In the genomic region with DNA sequence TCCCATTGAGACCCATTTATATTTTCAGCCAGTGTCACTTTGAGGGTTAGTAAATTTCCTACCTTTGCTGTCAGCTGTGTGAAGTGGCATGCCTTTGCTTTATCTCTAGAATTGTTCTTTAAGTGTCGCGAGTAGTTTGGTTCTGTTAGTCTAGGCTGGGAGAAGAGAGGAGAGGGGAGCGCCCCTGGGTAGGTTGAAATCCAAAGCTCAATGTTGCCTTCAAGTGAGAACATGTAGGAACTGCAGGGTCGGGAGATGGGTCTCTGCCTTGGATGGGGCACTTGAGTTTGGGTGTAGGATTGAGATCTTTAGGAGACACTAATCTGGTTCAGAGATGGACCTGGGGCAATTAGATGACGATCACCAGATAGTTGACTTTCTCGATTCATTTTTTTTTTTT, we compare ENCODE assay signal across 12 cellular contexts. TPM values are rescaled to one million over a fixed set of nuclear protein-coding genes. Genes with fewer than 3 reads are reported as not detected.
DNase-seq lines count a peak whose midpoint lies in the region; ATAC-seq and TF ChIP-seq lines count a peak whose summit lies in the region.
"Had no signal": no experiment of that assay in that cellular context is flagged by ENCODE, and none has a peak within 500 bp of the region (broad histone marks: within the 10 kb centered on the region; RNA-seq: fewer than 3 reads in every experiment).

No MANE protein-coding gene starts in this region.

- H3K27ac ChIP-seq in OCI-LY3 (ENCODE audit: low read length) (no peak overlapping the region), coronary artery (no peak overlapping the region)
- H3K27ac ChIP-seq: BLaER1 treated with 17β-estradiol and CSF1 and Interleukin-3, amounts not matched to agents 10 nM and 100 nM; parathyroid adenoma; Peyer's patch had no signal

- peaks cover 4% of the 10 kb centered on the region for H3K9me3 Mint-ChIP-seq in activated CD8-positive, alpha-beta T cell treated with anti-CD3 and anti-CD28 coated beads for 36 hours
- H3K9me3 Mint-ChIP-seq in activated CD8-positive, alpha-beta T cell treated with anti-CD3 and anti-CD28 coated beads, Interleukin-2, amount 10 ng/mL, durations not matched to agents 7 days and 5 days (ENCODE audit: insufficient read depth), result no peaks in the 10 kb centered on the region

- no peaks in the 10 kb centered on the region for H3K4me1 ChIP-seq in OCI-LY3 (ENCODE audit: low read length)
- H3K4me1 ChIP-seq: parathyroid adenoma had no signal

- H3K79me2 ChIP-seq in OCI-LY3 (ENCODE audit: low read length), result no peaks in the 10 kb centered on the region
- H3K79me2 ChIP-seq: parathyroid adenoma had no signal

- H2AFZ ChIP-seq in OCI-LY3 (ENCODE audit: low read depth, low read length), result no peak overlapping the region
- H2AFZ ChIP-seq: parathyroid adenoma had no signal

- peak; percentile 23 for DNase-seq in activated CD8-positive, alpha-beta T cell treated with anti-CD3 and anti-CD28 coated beads for 36 hours
- no peak for DNase-seq in activated CD8-positive, alpha-beta T cell treated with anti-CD3 and anti-CD28 coated beads, Interleukin-2, amount 10 ng/mL, durations not matched to agents 7 days and 5 days
- DNase-seq in epithelial cell of esophagus (ENCODE audit: low read depth) (peak; percentile 19), retinal pigment epithelial cell (ENCODE audit: low read depth) (no peak), coronary artery (ENCODE audit: low spot score) (no peak)
- DNase-seq: Peyer's patch had no signal

- peaks cover 40% of the 10 kb centered on the region for H3K27me3 Mint-ChIP-seq in activated CD8-positive, alpha-beta T cell treated with anti-CD3 and anti-CD28 coated beads for 36 hours
- peaks cover 45% of the 10 kb centered on the region for H3K27me3 Mint-ChIP-seq in activated CD8-positive, alpha-beta T cell treated with anti-CD3 and anti-CD28 coated beads, Interleukin-2, amount 10 ng/mL, durations not matched to agents 7 days and 5 days (ENCODE audit: low read depth)

- TF ChIP-seq CTCF in activated CD8-positive, alpha-beta T cell treated with anti-CD3 and anti-CD28 coated beads for 36 hours (IDR thresholded peaks at IDR 0.05), result no peak
- TF ChIP-seq CTCF in OCI-LY3 (IDR thresholded peaks at IDR 0.05; ENCODE audit: low read depth, low read length) (peak; percentile 23; the same call in 1 of the 2 replicates), epithelial cell of esophagus (IDR thresholded peaks at IDR 0.05; ENCODE audit: insufficient read depth, low read depth, low read length, missing control alignments) (peak; percentile 30), retinal pigment epithelial cell (conservative IDR thresholded peaks at IDR 0.05; ENCODE audit: low read depth, low read length) (peak; percentile 53), coronary artery (IDR thresholded peaks at IDR 0.05) (no peak)

- no peak overlapping the region for H3K9ac ChIP-seq in OCI-LY3 (ENCODE audit: low read length)
- H3K9ac ChIP-seq: BLaER1 treated with 17β-estradiol and CSF1 and Interleukin-3, amounts not matched to agents 10 nM and 100 nM; parathyroid adenoma had no signal

- H3K36me3 ChIP-seq in OCI-LY3 (replicated peaks; ENCODE audit: low read depth, low read length), result no peaks in the 10 kb centered on the region
- H3K36me3 ChIP-seq: BLaER1 treated with 17β-estradiol and CSF1 and Interleukin-3, amounts not matched to agents 10 nM and 100 nM; Peyer's patch had no signal

- no peak overlapping the region for H3K27ac Mint-ChIP-seq in activated CD8-positive, alpha-beta T cell treated with anti-CD3 and anti-CD28 coated beads for 36 hours
- no peak overlapping the region for H3K27ac Mint-ChIP-seq in activated CD8-positive, alpha-beta T cell treated with anti-CD3 and anti-CD28 coated beads, Interleukin-2, amount 10 ng/mL, durations not matched to agents 7 days and 5 days

- no peak for ATAC-seq in activated CD8-positive, alpha-beta T cell treated with anti-CD3 and anti-CD28 coated beads for 36 hours
- no peak for ATAC-seq in activated CD8-positive, alpha-beta T cell treated with anti-CD3 and anti-CD28 coated beads, Interleukin-2, amount 10 ng/mL, durations not matched to agents 7 days and 5 days
- ATAC-seq in HG03439 (IDR thresholded peaks at IDR 0.05; ENCODE audit: unreplicated experiment), result no peak
- no peak for ATAC-seq in GM19397 (IDR thresholded peaks at IDR 0.05; ENCODE audit: unreplicated experiment)

- CTCF ChIA-PET in activated CD8-positive, alpha-beta T cell treated with anti-CD3 and anti-CD28 coated beads for 36 hours (lab: Charles Lee), result interaction anchor here (1.5 kb wide), 1 partner anchor 291 kb away, joined by 3 read pairs; no protein-coding TSS in a partner anchor
- CTCF ChIA-PET in activated CD8-positive, alpha-beta T cell treated with anti-CD3 and anti-CD28 coated beads, Interleukin-2, amount 10 ng/mL, durations not matched to agents 7 days and 5 days (lab: Charles Lee), result no interaction called here

- no peaks in the 10 kb centered on the region for H3K36me3 Mint-ChIP-seq in activated CD8-positive, alpha-beta T cell treated with anti-CD3 and anti-CD28 coated beads for 36 hours (ENCODE audit: low read depth)
- H3K36me3 Mint-ChIP-seq in activated CD8-positive, alpha-beta T cell treated with anti-CD3 and anti-CD28 coated beads, Interleukin-2, amount 10 ng/mL, durations not matched to agents 7 days and 5 days (ENCODE audit: low read depth), result no peaks in the 10 kb centered on the region

- H3K27me3 ChIP-seq in OCI-LY3 (ENCODE audit: low read depth, low read length), result peaks cover 6% of the 10 kb centered on the region
- H3K27me3 ChIP-seq: Peyer's patch had no signal

- H4K20me1 ChIP-seq in OCI-LY3 (ENCODE audit: insufficient read depth, low read length), result no peaks in the 10 kb centered on the region
- H4K20me1 ChIP-seq: BLaER1 treated with 17β-estradiol and CSF1 and Interleukin-3, amounts not matched to agents 10 nM and 100 nM had no signal

- H3K9me3 ChIP-seq in OCI-LY3 (ENCODE audit: insufficient read depth, low read length), result no peaks in the 10 kb centered on the region
- H3K9me3 ChIP-seq: Peyer's patch had no signal

- intact Hi-C loops in activated CD8-positive, alpha-beta T cell treated with anti-CD3 and anti-CD28 coated beads for 36 hours (cut with micrococcal nuclease), result loop anchor here (10.0 kb wide), 1 partner anchor 307 kb away; no protein-coding TSS in a partner anchor

- POLR2A ChIA-PET in activated CD8-positive, alpha-beta T cell treated with anti-CD3 and anti-CD28 coated beads for 36 hours (lab: Charles Lee), result no interaction called here
- POLR2A ChIA-PET in activated CD8-positive, alpha-beta T cell treated with anti-CD3 and anti-CD28 coated beads, Interleukin-2, amount 10 ng/mL, durations not matched to agents 7 days and 5 days (lab: Charles Lee), result no interaction called here

- peaks cover 2% of the 10 kb centered on the region for H3K4me1 Mint-ChIP-seq in activated CD8-positive, alpha-beta T cell treated with anti-CD3 and anti-CD28 coated beads for 36 hours (ENCODE audit: low read depth)
- H3K4me1 Mint-ChIP-seq in activated CD8-positive, alpha-beta T cell treated with anti-CD3 and anti-CD28 coated beads, Interleukin-2, amount 10 ng/mL, durations not matched to agents 7 days and 5 days (ENCODE audit: low read depth), result peaks cover 2% of the 10 kb centered on the region

- no peak overlapping the region for H3K4me2 ChIP-seq in OCI-LY3 (ENCODE audit: low read length)
- H3K4me2 ChIP-seq: BLaER1 treated with 17β-estradiol and CSF1 and Interleukin-3, amounts not matched to agents 10 nM and 100 nM had no signal

- no peak overlapping the region for H3K4me3 Mint-ChIP-seq in activated CD8-positive, alpha-beta T cell treated with anti-CD3 and anti-CD28 coated beads for 36 hours
- no peak overlapping the region for H3K4me3 Mint-ChIP-seq in activated CD8-positive, alpha-beta T cell treated with anti-CD3 and anti-CD28 coated beads, Interleukin-2, amount 10 ng/mL, durations not matched to agents 7 days and 5 days

- H3K4me3 ChIP-seq in OCI-LY3 (ENCODE audit: low read length) (no peak overlapping the region), epithelial cell of esophagus (ENCODE audit: low read length) (no peak overlapping the region), retinal pigment epithelial cell (ENCODE audit: low read length) (no peak overlapping the region), coronary artery (no peak overlapping the region)
- H3K4me3 ChIP-seq: BLaER1 treated with 17β-estradiol and CSF1 and Interleukin-3, amounts not matched to agents 10 nM and 100 nM; Peyer's patch had no signal

RNA-seq across cellular contexts. Expression of a gene that starts 46.3 kb away (rescaled TPM):
- total RNA-seq in activated CD8-positive, alpha-beta T cell treated with anti-CD3 and anti-CD28 coated beads for 36 hours, result 10 to 100 TPM; 40.9 to 45.9 TPM
- total RNA-seq in activated CD8-positive, alpha-beta T cell treated with anti-CD3 and anti-CD28 coated beads, Interleukin-2, amount 10 ng/mL, durations not matched to agents 7 days and 5 days, result 10 to 100 TPM; 14.8 to 16.6 TPM

RNA-seq across cellular contexts. Expression of a gene that starts 46.9 kb away (rescaled TPM):
- under 1 TPM in 1 of 2 experiments, not detected in 1; 0.36 TPM for total RNA-seq in activated CD8-positive, alpha-beta T cell treated with anti-CD3 and anti-CD28 coated beads for 36 hours
- total RNA-seq in activated CD8-positive, alpha-beta T cell treated with anti-CD3 and anti-CD28 coated beads, Interleukin-2, amount 10 ng/mL, durations not matched to agents 7 days and 5 days, result not detected
- total RNA-seq: frontal cortex, Peyer's patch had no signal

Comparison
In these comparisons a context has a peak if more than half of its experiments do, and no peak if none do; other contexts are left out.
1. DNase-seq: peak in activated CD8-positive, alpha-beta T cell treated with anti-CD3 and anti-CD28 coated beads for 36 hours (single experiment) and epithelial cell of esophagus (single experiment); none in activated CD8-positive, alpha-beta T cell treated with anti-CD3 and anti-CD28 coated beads, Interleukin-2, amount 10 ng/mL, durations not matched to agents 7 days and 5 days (single experiment), retinal pigment epithelial cell (single experiment) and coronary artery (single experiment).
2. CTCF ChIP-seq: peak in OCI-LY3 (single experiment), epithelial cell of esophagus (single experiment) and retinal pigment epithelial cell (single experiment); none in activated CD8-positive, alpha-beta T cell treated with anti-CD3 and anti-CD28 coated beads for 36 hours (single experiment) and coronary artery (single experiment).